In genomic region chr7:99437946-99438572, GRCh38 we compare ENCODE assay signal across 8 cellular contexts. TPM values are rescaled to one million over a fixed set of nuclear protein-coding genes. Genes with fewer than 3 reads are reported as not detected.
A peak's percentile ranks its signal among the peaks of the same experiment; 100 is the strongest.
DNase-seq lines count a peak whose midpoint lies in the region; ATAC-seq and TF ChIP-seq lines count a peak whose summit lies in the region.

No MANE protein-coding gene starts in this region.

- H3K36me3 Mint-ChIP-seq in chondrocyte (ENCODE audit: low read depth), result peaks cover 8% of the 10 kb centered on the region

- H3K4me3 ChIP-seq in KMS-11 (IDR thresholded peaks at IDR 0.05; ENCODE audit: insufficient read depth, low read depth, low read length) (no peak overlapping the region), mucosa of rectum (ENCODE audit: low read length in 2 of 2) (peak overlapping the region; percentile 77 to 90)

- peak overlapping the region; percentile 89 for H2AFZ ChIP-seq in KMS-11 (ENCODE audit: low read depth)

- H3K9me3 ChIP-seq in mucosa of rectum (ENCODE audit: control insufficient read depth in 2 of 2, low read length in 2 of 2), result no peaks in the 10 kb centered on the region

- peak overlapping the region; percentile 86 for H3K9ac ChIP-seq in KMS-11
- H3K9ac ChIP-seq in mucosa of rectum (ENCODE audit: low read depth in 1 of 2, low read length in 2 of 2), result peak overlapping the region; percentile 75 to 88

- no peaks in the 10 kb centered on the region for H3K27me3 Mint-ChIP-seq in chondrocyte (ENCODE audit: low read depth)

- peaks cover 66% of the 10 kb centered on the region for H3K79me2 ChIP-seq in KMS-11 (ENCODE audit: insufficient read depth, low read depth)

- DNase-seq in chondrocyte (ENCODE audit: low spot score) (no peak), globus pallidus (ENCODE audit: low spot score) (no peak), cerebellar cortex (ENCODE audit: low spot score) (no peak), GDM1 (lab: John Stamatoyannopoulos, UW) (no peak)

- ATAC-seq in GM18511 (IDR thresholded peaks at IDR 0.05; ENCODE audit: unreplicated experiment), result peak; percentile 18
- ATAC-seq in GM21447 (IDR thresholded peaks at IDR 0.05; ENCODE audit: unreplicated experiment), result no peak

- H3K27me3 ChIP-seq in KMS-11 (ENCODE audit: insufficient read depth, low read depth) (no peaks in the 10 kb centered on the region), mucosa of rectum (ENCODE audit: control insufficient read depth in 2 of 2, insufficient read depth in 2 of 2, low read length in 2 of 2) (no peaks in the 10 kb centered on the region)

- H3K9me3 Mint-ChIP-seq in chondrocyte (ENCODE audit: low read depth), result no peaks in the 10 kb centered on the region

- H3K36me3 ChIP-seq in KMS-11 (ENCODE audit: insufficient read depth), result peaks cover 6% of the 10 kb centered on the region; the same call in 1 of the 2 replicates
- H3K36me3 ChIP-seq in mucosa of rectum (ENCODE audit: control insufficient read depth in 2 of 2, insufficient read depth in 2 of 2, low read length in 2 of 2), result peaks cover 8 to 17% of the 10 kb centered on the region in 2 donors

- peaks cover 9% of the 10 kb centered on the region for H4K20me1 ChIP-seq in KMS-11 (ENCODE audit: insufficient read depth)

- H3K4me2 ChIP-seq in KMS-11, result peak overlapping the region; percentile 76

- H3K27ac ChIP-seq in KMS-11 (peak overlapping the region; percentile 61), mucosa of rectum (ENCODE audit: low read depth in 2 of 2, low read length in 2 of 2) (peak overlapping the region; percentile 32 to 74)

- H3K27ac Mint-ChIP-seq in chondrocyte (ENCODE audit: unreplicated experiment), result peak overlapping the region; percentile 98

- H3K4me1 ChIP-seq in KMS-11 (ENCODE audit: low read depth, poor library complexity, severe bottlenecking) (peaks cover 18% of the 10 kb centered on the region), mucosa of rectum (ENCODE audit: control insufficient read depth in 2 of 2, insufficient read depth in 2 of 2, low read length in 2 of 2) (peaks cover 16 to 17% of the 10 kb centered on the region in 2 donors)

- peak overlapping the region; percentile 99 for H3K4me3 Mint-ChIP-seq in chondrocyte (ENCODE audit: unreplicated experiment)

- TF ChIP-seq CTCF in KMS-11 (conservative IDR thresholded peaks at IDR 0.05; ENCODE audit: low read depth, low read length) (no peak), chondrocyte (IDR thresholded peaks at IDR 0.05) (no peak)

- peaks cover 44% of the 10 kb centered on the region for H3K4me1 Mint-ChIP-seq in chondrocyte (ENCODE audit: low read depth)

RNA-seq across cellular contexts. Expression of gene PTCD1, which starts 0.5 kb away (rescaled TPM):
- 4.4 to 5.8 TPM (median 5.4 TPM) in 3 replicates for total RNA-seq in chondrocyte

RNA-seq across cellular contexts. Expression of gene CPSF4, which starts 0.7 kb away (rescaled TPM):
- total RNA-seq in chondrocyte, result 25.4 to 36.6 TPM (median 29.0 TPM) in 3 replicates

RNA-seq across cellular contexts. Expression of gene ATP5MF, which starts 27.9 kb away (rescaled TPM):
- 225 to 264 TPM (median 239 TPM) in 3 replicates for total RNA-seq in chondrocyte

RNA-seq across cellular contexts. Expression of gene BUD31, which starts 29.3 kb away (rescaled TPM):
- 88.3 to 120 TPM (median 108 TPM) in 3 replicates for total RNA-seq in chondrocyte

RNA-seq across cellular contexts. Expression of gene PDAP1, which starts 29.7 kb away (rescaled TPM):
- total RNA-seq in chondrocyte, result 91.2 to 101 TPM (median 92.2 TPM) in 3 replicates
